Comparison of ENCODE assay signal across 35 cellular contexts in the genomic region with DNA sequence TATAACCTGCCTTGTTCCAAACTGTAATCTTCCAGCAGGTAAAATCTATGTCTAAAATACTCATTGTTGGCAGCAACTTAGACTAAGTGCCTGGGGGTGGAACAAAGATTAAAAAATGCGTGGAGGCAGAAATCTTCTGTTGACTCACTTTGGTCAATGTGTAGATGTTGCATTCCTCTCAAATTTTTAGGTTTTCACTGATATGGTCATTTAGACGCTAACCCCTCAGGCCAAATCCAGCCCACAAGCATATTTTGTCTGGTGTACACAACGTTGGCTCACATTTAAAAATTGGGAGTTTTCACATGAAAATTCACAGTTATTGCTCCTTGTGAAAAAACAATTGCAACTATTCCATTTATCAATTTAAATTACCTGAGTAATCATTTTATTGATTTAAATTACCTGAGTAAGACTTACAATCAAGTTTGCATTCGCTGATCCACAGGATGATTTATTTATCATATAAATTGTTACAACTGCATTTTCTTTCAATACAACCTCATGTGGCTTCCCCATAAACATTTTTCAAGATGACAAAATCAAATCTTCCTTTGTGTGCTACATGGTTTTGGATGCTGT.
"Had no signal": no experiment of that assay in that cellular context is flagged by ENCODE, and none has a peak within 500 bp of the region (broad histone marks: within the 10 kb centered on the region; RNA-seq: fewer than 3 reads in every experiment).

No MANE protein-coding gene starts in this region.

- H3K27me3 ChIP-seq: MG63, Peyer's patch had no signal

- H3K9me3 ChIP-seq: MG63, Peyer's patch had no signal

- H3K4me1 ChIP-seq: Peyer's patch had no signal

- H3K4me1 Mint-ChIP-seq: activated B cell treated with CpG ODN at 0.5 μM for 24 hours; activated CD4-positive, alpha-beta memory T cell treated with anti-CD3 and anti-CD28 coated beads, Interleukin-2, amount 10 ng/mL, durations not matched to agents 7 days and 5 days; activated CD8-positive, alpha-beta memory T cell treated with anti-CD3 and anti-CD28 coated beads, Interleukin-2, amount 10 ng/mL, durations not matched to agents 7 days and 5 days; activated naive CD4-positive, alpha-beta T cell treated with anti-CD3 and anti-CD28 coated beads, Interleukin-2, amount 10 ng/mL, durations not matched to agents 7 days and 5 days; activated naive CD8-positive, alpha-beta T cell treated with anti-CD3 and anti-CD28 coated beads, Interleukin-2, amount 50 U/mL, for 24 hours; brain had no signal

- H3K27me3 Mint-ChIP-seq: activated B cell treated with CpG ODN at 0.5 μM for 24 hours; activated CD4-positive, alpha-beta memory T cell treated with anti-CD3 and anti-CD28 coated beads, Interleukin-2, amount 10 ng/mL, durations not matched to agents 7 days and 5 days; activated CD8-positive, alpha-beta memory T cell treated with anti-CD3 and anti-CD28 coated beads, Interleukin-2, amount 10 ng/mL, durations not matched to agents 7 days and 5 days; activated naive CD4-positive, alpha-beta T cell treated with anti-CD3 and anti-CD28 coated beads, Interleukin-2, amount 10 ng/mL, durations not matched to agents 7 days and 5 days; activated naive CD8-positive, alpha-beta T cell; activated naive CD8-positive, alpha-beta T cell treated with anti-CD3 and anti-CD28 coated beads, Interleukin-2, amount 50 U/mL, for 24 hours; brain had no signal

- H3K36me3 ChIP-seq: MG63, Peyer's patch had no signal

- H3K4me3 Mint-ChIP-seq: activated B cell treated with CpG ODN at 0.5 μM for 24 hours; activated CD4-positive, alpha-beta memory T cell treated with anti-CD3 and anti-CD28 coated beads, Interleukin-2, amount 10 ng/mL, durations not matched to agents 7 days and 5 days; activated CD8-positive, alpha-beta memory T cell treated with anti-CD3 and anti-CD28 coated beads, Interleukin-2, amount 10 ng/mL, durations not matched to agents 7 days and 5 days; activated naive CD4-positive, alpha-beta T cell treated with anti-CD3 and anti-CD28 coated beads, Interleukin-2, amount 10 ng/mL, durations not matched to agents 7 days and 5 days; activated naive CD8-positive, alpha-beta T cell; activated naive CD8-positive, alpha-beta T cell treated with anti-CD3 and anti-CD28 coated beads, Interleukin-2, amount 50 U/mL, for 24 hours; brain had no signal

- FAIRE-seq: bronchial epithelial cell had no signal

- H3K27ac ChIP-seq: Peyer's patch, RWPE1, VCaP had no signal

- H3K9me3 Mint-ChIP-seq: activated B cell treated with CpG ODN at 0.5 μM for 24 hours; activated CD4-positive, alpha-beta memory T cell treated with anti-CD3 and anti-CD28 coated beads, Interleukin-2, amount 10 ng/mL, durations not matched to agents 7 days and 5 days; activated naive CD4-positive, alpha-beta T cell treated with anti-CD3 and anti-CD28 coated beads, Interleukin-2, amount 10 ng/mL, durations not matched to agents 7 days and 5 days; activated naive CD8-positive, alpha-beta T cell treated with anti-CD3 and anti-CD28 coated beads, Interleukin-2, amount 50 U/mL, for 24 hours had no signal

- H3K36me3 Mint-ChIP-seq: activated CD8-positive, alpha-beta memory T cell treated with anti-CD3 and anti-CD28 coated beads, Interleukin-2, amount 10 ng/mL, durations not matched to agents 7 days and 5 days; activated naive CD4-positive, alpha-beta T cell treated with anti-CD3 and anti-CD28 coated beads, Interleukin-2, amount 10 ng/mL, durations not matched to agents 7 days and 5 days; activated naive CD8-positive, alpha-beta T cell; brain had no signal

- DNase-seq: activated B cell treated with CpG ODN at 0.5 μM for 24 hours; activated CD4-positive, alpha-beta memory T cell treated with anti-CD3 and anti-CD28 coated beads, Interleukin-2, amount 10 ng/mL, durations not matched to agents 7 days and 5 days; activated CD4-positive, alpha-beta T cell treated with anti-CD3 and anti-CD28 coated beads for 48 hours; activated CD4-positive, CD25-positive, alpha-beta regulatory T cell treated with anti-CD3 and anti-CD28 coated beads, Interleukin-2, amount 50 U/mL, for 72 hours; activated CD8-positive, alpha-beta memory T cell treated with anti-CD3 and anti-CD28 coated beads for 24 hours; activated CD8-positive, alpha-beta memory T cell treated with anti-CD3 and anti-CD28 coated beads, Interleukin-2, amount 10 ng/mL, durations not matched to agents 7 days and 5 days; activated CD8-positive, alpha-beta memory T cell treated with anti-CD3 and anti-CD28 coated beads, Interleukin-2, amount 50 U/mL, for 48 hours; activated effector memory CD4-positive, alpha-beta T cell treated with Interleukin-2 at 50 U/mL for 16 hours; activated naive CD4-positive, alpha-beta T cell treated with anti-CD3 and anti-CD28 coated beads, Interleukin-2, amount 10 ng/mL, durations not matched to agents 7 days and 5 days; activated naive CD8-positive, alpha-beta T cell treated with anti-CD3 and anti-CD28 coated beads, Interleukin-2, amount 50 U/mL, for 24 hours; activated T-cell treated with anti-CD3 and anti-CD28 coated beads, Interleukin-2, amount 50 U/mL, for 48 hours; anterior cingulate cortex; central memory CD4-positive, alpha-beta T cell; MG63; MV-4-11; NCI-H1092; NCI-H1436 treated with DMSO at 0.1 percent for 48 hours; NCI-H1694 treated with DMSO at 0.1 percent for 48 hours; NCI-H2029; NCI-H510A; NCI-H526; NCI-H748 treated with DMSO at 0.1 percent for 48 hours; NK-92 treated with Interleukin-12 subunit alpha and Interleukin-12 subunit beta, amount 100 ng/mL, for 24 hours; PC-3; Peyer's patch; Right ventricle myocardium superior; SW 1271; T-helper 1 cell; T-helper 2 cell; T-helper 9 cell had no signal

- H3K4me3 ChIP-seq: MG63, Peyer's patch had no signal

- H3K27ac Mint-ChIP-seq: activated B cell treated with CpG ODN at 0.5 μM for 24 hours; activated CD4-positive, alpha-beta memory T cell treated with anti-CD3 and anti-CD28 coated beads, Interleukin-2, amount 10 ng/mL, durations not matched to agents 7 days and 5 days; activated CD8-positive, alpha-beta memory T cell treated with anti-CD3 and anti-CD28 coated beads, Interleukin-2, amount 10 ng/mL, durations not matched to agents 7 days and 5 days; activated naive CD4-positive, alpha-beta T cell treated with anti-CD3 and anti-CD28 coated beads, Interleukin-2, amount 10 ng/mL, durations not matched to agents 7 days and 5 days; activated naive CD8-positive, alpha-beta T cell; activated naive CD8-positive, alpha-beta T cell treated with anti-CD3 and anti-CD28 coated beads, Interleukin-2, amount 50 U/mL, for 24 hours; brain had no signal

- ATAC-seq: activated CD8-positive, alpha-beta memory T cell treated with anti-CD3 and anti-CD28 coated beads, Interleukin-2, amount 10 ng/mL, durations not matched to agents 7 days and 5 days; activated naive CD8-positive, alpha-beta T cell treated with anti-CD3 and anti-CD28 coated beads, Interleukin-2, amount 50 U/mL, for 24 hours; PC-3 had no signal
